8 cellular contexts compared by ENCODE assay signal in genomic region chr9:97696025-97696822, GRCh38. TPM values are rescaled to one million over a fixed set of nuclear protein-coding genes. Genes with fewer than 3 reads are reported as not detected.
A peak's percentile ranks its signal among the peaks of the same experiment; 100 is the strongest.
DNase-seq lines count a peak whose midpoint lies in the region; ATAC-seq and TF ChIP-seq lines count a peak whose summit lies in the region.

No MANE protein-coding gene starts in this region.

- in situ Hi-C loops in GM13977 (cut with MboI; ENCODE audit: low pct_unique_long_range_greater_than_20kb, low sequenced_read_pairs, unreplicated experiment) = no loop called here

- no peak for TF ChIP-seq CTCF in GM13977 (IDR thresholded peaks at IDR 0.05; ENCODE audit: extremely low read depth, insufficient read depth, missing control alignments)

- DNase-seq in GM13977 (ENCODE audit: low spot score) (peak; percentile 45), LoVo (ENCODE audit: low spot score) (no peak), NCI-H2029 treated with DMSO at 0.1 percent for 48 hours (lab: John Stamatoyannopoulos, UW) (no peak)
- no peak for DNase-seq in activated T-helper 2 cell treated with anti-CD3 and anti-CD28 coated beads, Interferon-gamma antibody, Interleukin-2, Interleukin-4, amounts not matched to agents 10 μg/mL and 5 μg/mL and 100 μg/mL, durations not matched to agents 14 hours and 24 hours and 36 hours (ENCODE audit: low spot score)
- no peak for DNase-seq in stimulated activated naive B cell treated with anti-CD40 and anti-IgM and Interleukin-4, amounts not matched to agents 10 μg/mL and 1 μg/mL and 100 μg/mL, for 72 hours

- peak overlapping the region; percentile 85 for H3K4me3 ChIP-seq in iPS-18c (ENCODE audit: insufficient read depth, low read depth, low read length)

- peaks cover 33% of the 10 kb centered on the region for H3K36me3 Mint-ChIP-seq in activated T-helper 2 cell treated with anti-CD3 and anti-CD28 coated beads, Interferon-gamma antibody, Interleukin-2, Interleukin-4, amounts not matched to agents 10 μg/mL and 5 μg/mL and 100 μg/mL, durations not matched to agents 14 hours and 24 hours and 36 hours (ENCODE audit: low read depth)
- peaks cover 4 to 13% of the 10 kb centered on the region in 2 donors for H3K36me3 Mint-ChIP-seq in stimulated activated naive B cell treated with anti-CD40 and anti-IgM and Interleukin-4, amounts not matched to agents 10 μg/mL and 1 μg/mL and 100 μg/mL, for 72 hours

- ATAC-seq in HG03469 (IDR thresholded peaks at IDR 0.05; ENCODE audit: unreplicated experiment) = peak; percentile 3
- ATAC-seq in stimulated activated naive B cell treated with anti-CD40 and anti-IgM and Interleukin-4, amounts not matched to agents 10 μg/mL and 1 μg/mL and 100 μg/mL, for 72 hours (replicated peaks) = no peak
- no peak for ATAC-seq in GM21390 (IDR thresholded peaks at IDR 0.05; ENCODE audit: unreplicated experiment)

- peaks cover 42% of the 10 kb centered on the region for H3K4me1 Mint-ChIP-seq in activated T-helper 2 cell treated with anti-CD3 and anti-CD28 coated beads, Interferon-gamma antibody, Interleukin-2, Interleukin-4, amounts not matched to agents 10 μg/mL and 5 μg/mL and 100 μg/mL, durations not matched to agents 14 hours and 24 hours and 36 hours (ENCODE audit: low read depth)
- peaks cover 33 to 54% of the 10 kb centered on the region in 2 donors for H3K4me1 Mint-ChIP-seq in stimulated activated naive B cell treated with anti-CD40 and anti-IgM and Interleukin-4, amounts not matched to agents 10 μg/mL and 1 μg/mL and 100 μg/mL, for 72 hours

- no peaks in the 10 kb centered on the region for H3K9me3 Mint-ChIP-seq in activated T-helper 2 cell treated with anti-CD3 and anti-CD28 coated beads, Interferon-gamma antibody, Interleukin-2, Interleukin-4, amounts not matched to agents 10 μg/mL and 5 μg/mL and 100 μg/mL, durations not matched to agents 14 hours and 24 hours and 36 hours
- H3K9me3 Mint-ChIP-seq in stimulated activated naive B cell treated with anti-CD40 and anti-IgM and Interleukin-4, amounts not matched to agents 10 μg/mL and 1 μg/mL and 100 μg/mL, for 72 hours = no peaks in the 10 kb centered on the region

- H3K27me3 Mint-ChIP-seq in activated T-helper 2 cell treated with anti-CD3 and anti-CD28 coated beads, Interferon-gamma antibody, Interleukin-2, Interleukin-4, amounts not matched to agents 10 μg/mL and 5 μg/mL and 100 μg/mL, durations not matched to agents 14 hours and 24 hours and 36 hours (ENCODE audit: low read depth) = no peaks in the 10 kb centered on the region
- peaks cover 3% of the 10 kb centered on the region in 2 donors for H3K27me3 Mint-ChIP-seq in stimulated activated naive B cell treated with anti-CD40 and anti-IgM and Interleukin-4, amounts not matched to agents 10 μg/mL and 1 μg/mL and 100 μg/mL, for 72 hours

- peak overlapping the region; percentile 90 for H3K4me3 Mint-ChIP-seq in activated T-helper 2 cell treated with anti-CD3 and anti-CD28 coated beads, Interferon-gamma antibody, Interleukin-2, Interleukin-4, amounts not matched to agents 10 μg/mL and 5 μg/mL and 100 μg/mL, durations not matched to agents 14 hours and 24 hours and 36 hours (ENCODE audit: low read depth)
- H3K4me3 Mint-ChIP-seq in stimulated activated naive B cell treated with anti-CD40 and anti-IgM and Interleukin-4, amounts not matched to agents 10 μg/mL and 1 μg/mL and 100 μg/mL, for 72 hours = peak overlapping the region; percentile 91 to 95

- peak overlapping the region; percentile 83 for H3K27ac Mint-ChIP-seq in activated T-helper 2 cell treated with anti-CD3 and anti-CD28 coated beads, Interferon-gamma antibody, Interleukin-2, Interleukin-4, amounts not matched to agents 10 μg/mL and 5 μg/mL and 100 μg/mL, durations not matched to agents 14 hours and 24 hours and 36 hours
- peak overlapping the region; percentile 95 for H3K27ac Mint-ChIP-seq in stimulated activated naive B cell treated with anti-CD40 and anti-IgM and Interleukin-4, amounts not matched to agents 10 μg/mL and 1 μg/mL and 100 μg/mL, for 72 hours

- intact Hi-C loops in activated T-helper 2 cell treated with anti-CD3 and anti-CD28 coated beads, Interferon-gamma antibody, Interleukin-2, Interleukin-4, amounts not matched to agents 10 μg/mL and 5 μg/mL and 100 μg/mL, durations not matched to agents 14 hours and 24 hours and 36 hours (cut with micrococcal nuclease) = loop anchor here (5.0 kb wide), 1 partner anchor 206 kb away; no protein-coding TSS in a partner anchor

- H3K9me3 ChIP-seq in iPS-18c (ENCODE audit: control insufficient read depth, insufficient read depth, low read length) = no peaks in the 10 kb centered on the region

RNA-seq across cellular contexts. Expression of gene XPA, which starts 0.9 kb away (rescaled TPM):
- total RNA-seq in activated T-helper 2 cell treated with anti-CD3 and anti-CD28 coated beads, Interferon-gamma antibody, Interleukin-2, Interleukin-4, amounts not matched to agents 10 μg/mL and 5 μg/mL and 100 μg/mL, durations not matched to agents 14 hours and 24 hours and 36 hours = 10.3 and 14.6 TPM in 2 replicates
